Comparison of ENCODE assay signal across 14 cellular contexts in genomic region chr5:155827949-155828348, GRCh38.
A peak's percentile ranks its signal among the peaks of the same experiment; 100 is the strongest.
DNase-seq lines count a peak whose midpoint lies in the region; ATAC-seq and TF ChIP-seq lines count a peak whose summit lies in the region.
"Had no signal": no experiment of that assay in that cellular context is flagged by ENCODE, and none has a peak within 500 bp of the region (broad histone marks: within the 10 kb centered on the region; RNA-seq: fewer than 3 reads in every experiment).

No MANE protein-coding gene starts in this region.

- H3K27ac ChIP-seq in adrenal gland, result no peak overlapping the region
- no peak overlapping the region for H3K27ac ChIP-seq in CD8-positive, alpha-beta memory T cell (ENCODE audit: low read depth, low read length)

- CTCF ChIA-PET in CD8-positive, alpha-beta memory T cell (lab: Charles Lee), result interaction anchor here (1.1 kb wide), 1 partner anchor 18 kb away, joined by 3 read pairs; no protein-coding TSS in a partner anchor

- ATAC-seq in GM18909 (IDR thresholded peaks at IDR 0.05; ENCODE audit: poor library complexity, unreplicated experiment) (peak; percentile 88), GM21737 (IDR thresholded peaks at IDR 0.05; ENCODE audit: unreplicated experiment) (peak; percentile 63), HG03139 (IDR thresholded peaks at IDR 0.05; ENCODE audit: unreplicated experiment) (peak; percentile 88), HG03135 (IDR thresholded peaks at IDR 0.05; ENCODE audit: unreplicated experiment) (no peak)
- ATAC-seq: mucosa of descending colon had no signal

- DNase-seq in GM06990 (ENCODE audit: extremely low read depth, insufficient read length) (peak; percentile 57), adrenal gland (no peak), DMS79 (lab: John Stamatoyannopoulos, UW) (no peak)
- no peak for DNase-seq in CD8-positive, alpha-beta memory T cell
- DNase-seq: ACHN; activated CD4-positive, alpha-beta T cell treated with anti-CD3 and anti-CD28 coated beads for 48 hours; activated naive CD4-positive, alpha-beta T cell treated with anti-CD3 and anti-CD28 coated beads, Interleukin-2, amount 50 U/mL, for 16 hours; mucosa of descending colon; NCI-H1092 treated with DMSO at 0.1 percent for 48 hours; SK-N-SH had no signal

- H3K27ac Mint-ChIP-seq in CD8-positive, alpha-beta memory T cell, result no peak overlapping the region

- TF ChIP-seq POLR2A in adrenal gland (IDR thresholded peaks at IDR 0.05), result no peak

- no peaks in the 10 kb centered on the region for H3K9me3 ChIP-seq in adrenal gland (replicated peaks in 1 of 3)
- H3K9me3 ChIP-seq in CD8-positive, alpha-beta memory T cell (ENCODE audit: low read length), result no peaks in the 10 kb centered on the region
- H3K9me3 ChIP-seq: mucosa of descending colon, SK-N-SH had no signal

- H3K27me3 Mint-ChIP-seq in CD8-positive, alpha-beta memory T cell, result peaks cover 0 to 3% of the 10 kb centered on the region in 2 donors

- H3K27me3 ChIP-seq in GM06990 (replicated peaks; ENCODE audit: control insufficient read depth, insufficient read depth, low read length), result no peaks in the 10 kb centered on the region
- H3K27me3 ChIP-seq in adrenal gland, result no peaks in the 10 kb centered on the region
- no peaks in the 10 kb centered on the region for H3K27me3 ChIP-seq in CD8-positive, alpha-beta memory T cell (ENCODE audit: insufficient read depth, low read length, poor library complexity, severe bottlenecking)

- H3K4me3 ChIP-seq in GM06990 (replicated peaks; ENCODE audit: low read depth, low read length) (no peak overlapping the region), adrenal gland (no peak overlapping the region)
- no peak overlapping the region for H3K4me3 ChIP-seq in CD8-positive, alpha-beta memory T cell (ENCODE audit: low read length)
- H3K4me3 ChIP-seq: mucosa of descending colon had no signal

- no peak overlapping the region for H3K4me3 Mint-ChIP-seq in CD8-positive, alpha-beta memory T cell

- H3K36me3 Mint-ChIP-seq in CD8-positive, alpha-beta memory T cell, result no peaks in the 10 kb centered on the region

- 80 to 91% (median 85%) methylated on average over 1 of the region's 1 CpG for WGBS in adrenal gland, 4 donors

- H3K4me1 Mint-ChIP-seq in CD8-positive, alpha-beta memory T cell, result peaks cover 0 to 4% (median 0%) of the 10 kb centered on the region in 3 donors

- H3K36me3 ChIP-seq in GM06990 (ENCODE audit: control insufficient read depth, insufficient read depth, low read length) (no peaks in the 10 kb centered on the region), adrenal gland (replicated peaks in 1 of 2) (no peaks in the 10 kb centered on the region)
- no peaks in the 10 kb centered on the region for H3K36me3 ChIP-seq in CD8-positive, alpha-beta memory T cell (ENCODE audit: insufficient read depth, low read length)

- POLR2A ChIA-PET in CD8-positive, alpha-beta memory T cell (lab: Charles Lee), result no interaction called here

- TF ChIP-seq CTCF in GM06990 (IDR thresholded peaks at IDR 0.05; ENCODE audit: insufficient read depth, low read length, poor library complexity, severe bottlenecking) (no peak), adrenal gland (IDR thresholded peaks at IDR 0.05) (no peak)

- intact Hi-C loops in adrenal gland (cut with DNase I), result no loop called here

- no peaks in the 10 kb centered on the region for H3K9me3 Mint-ChIP-seq in CD8-positive, alpha-beta memory T cell

- H3K4me1 ChIP-seq in adrenal gland (replicated peaks in 1 of 2), result no peaks in the 10 kb centered on the region
- no peaks in the 10 kb centered on the region for H3K4me1 ChIP-seq in CD8-positive, alpha-beta memory T cell (ENCODE audit: insufficient read depth, low read length)
